2 cellular contexts compared by ENCODE assay signal in genomic region chr9:87816041-87816440, GRCh38.
TF ChIP-seq lines count a peak whose summit lies in the region.

No MANE protein-coding gene starts in this region.

TF ChIP-seq in K562, 482 proteins besides CTCF, POLR2A, EP300 and RAD21 (continued from another document and continues in another):
- TF ChIP-seq, protein P1, sequence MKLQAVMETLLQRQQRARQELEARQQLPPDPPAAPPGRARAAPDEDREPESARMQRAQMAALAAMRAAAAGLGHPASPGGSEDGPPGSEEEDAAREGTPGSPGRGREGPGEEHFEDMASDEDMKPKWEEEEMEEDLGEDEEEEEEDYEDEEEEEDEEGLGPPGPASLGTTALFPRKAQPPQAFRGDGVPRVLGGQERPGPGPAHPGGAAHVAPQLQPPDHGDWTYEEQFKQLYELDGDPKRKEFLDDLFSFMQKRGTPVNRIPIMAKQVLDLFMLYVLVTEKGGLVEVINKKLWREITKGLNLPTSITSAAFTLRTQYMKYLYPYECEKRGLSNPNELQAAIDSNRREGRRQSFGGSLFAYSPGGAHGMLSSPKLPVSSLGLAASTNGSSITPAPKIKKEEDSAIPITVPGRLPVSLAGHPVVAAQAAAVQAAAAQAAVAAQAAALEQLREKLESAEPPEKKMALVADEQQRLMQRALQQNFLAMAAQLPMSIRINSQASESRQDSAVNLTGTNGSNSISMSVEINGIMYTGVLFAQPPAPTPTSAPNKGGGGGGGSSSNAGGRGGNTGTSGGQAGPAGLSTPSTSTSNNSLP (IDR thresholded peaks at IDR 0.05; ENCODE audit: borderline replicate concordance, low read depth, low read length) = no peak
- TF ChIP-seq ZNF143 (CRISPR knock-in tag; IDR thresholded peaks at IDR 0.05) (no peak), ZNF609 (CRISPR knock-in tag; IDR thresholded peaks at IDR 0.05; ENCODE audit: borderline replicate concordance) (no peak), ETS1 (conservative IDR thresholded peaks at IDR 0.05; ENCODE audit: control insufficient read depth, low read depth, low read length) (no peak), NFIX (CRISPR knock-in tag; IDR thresholded peaks at IDR 0.05; ENCODE audit: low read depth) (peak; percentile 99), SLC30A9 (CRISPR knock-in tag; IDR thresholded peaks at IDR 0.05) (no peak), ZNF184 (CRISPR knock-in tag; IDR thresholded peaks at IDR 0.05) (no peak), HMG20A (CRISPR knock-in tag; conservative IDR thresholded peaks at IDR 0.05) (no peak), NFIC (IDR thresholded peaks at IDR 0.05) (peak; percentile 100), ZSCAN29 (IDR thresholded peaks at IDR 0.05) (no peak), ZNF586 (CRISPR knock-in tag; conservative IDR thresholded peaks at IDR 0.05) (no peak), ZNF224 (CRISPR knock-in tag; IDR thresholded peaks at IDR 0.05) (no peak), FOXK1 (CRISPR knock-in tag; IDR thresholded peaks at IDR 0.05; ENCODE audit: borderline replicate concordance) (no peak), NONO (IDR thresholded peaks at IDR 0.05; ENCODE audit: low read depth in 2 of 2, low read length in 1 of 2) (no peak), SP1 (CRISPR knock-in tag; IDR thresholded peaks at IDR 0.05) (no peak), CBFA2T3 (IDR thresholded peaks at IDR 0.05) (0 out of 2 replicates have a peak, but pooled peaks have one; percentile 6), ZNF311 (CRISPR knock-in tag; IDR thresholded peaks at IDR 0.05) (no peak), CHD4 (IDR thresholded peaks at IDR 0.05; ENCODE audit: insufficient read depth, insufficient replicate concordance, low read depth, low read length, poor library complexity, severe bottlenecking) (no peak), HNRNPK (IDR thresholded peaks at IDR 0.05; ENCODE audit: low read depth, low read length, poor library complexity, severe bottlenecking) (no peak), ZNF3 (CRISPR knock-in tag; IDR thresholded peaks at IDR 0.05) (no peak), TSC22D4 (tag; IDR thresholded peaks at IDR 0.05) (no peak), ZNF217 (CRISPR knock-in tag; IDR thresholded peaks at IDR 0.05) (no peak), CHD1 (IDR thresholded peaks at IDR 0.05; ENCODE audit: low read length) (no peak)
- TF ChIP-seq, protein P2, sequence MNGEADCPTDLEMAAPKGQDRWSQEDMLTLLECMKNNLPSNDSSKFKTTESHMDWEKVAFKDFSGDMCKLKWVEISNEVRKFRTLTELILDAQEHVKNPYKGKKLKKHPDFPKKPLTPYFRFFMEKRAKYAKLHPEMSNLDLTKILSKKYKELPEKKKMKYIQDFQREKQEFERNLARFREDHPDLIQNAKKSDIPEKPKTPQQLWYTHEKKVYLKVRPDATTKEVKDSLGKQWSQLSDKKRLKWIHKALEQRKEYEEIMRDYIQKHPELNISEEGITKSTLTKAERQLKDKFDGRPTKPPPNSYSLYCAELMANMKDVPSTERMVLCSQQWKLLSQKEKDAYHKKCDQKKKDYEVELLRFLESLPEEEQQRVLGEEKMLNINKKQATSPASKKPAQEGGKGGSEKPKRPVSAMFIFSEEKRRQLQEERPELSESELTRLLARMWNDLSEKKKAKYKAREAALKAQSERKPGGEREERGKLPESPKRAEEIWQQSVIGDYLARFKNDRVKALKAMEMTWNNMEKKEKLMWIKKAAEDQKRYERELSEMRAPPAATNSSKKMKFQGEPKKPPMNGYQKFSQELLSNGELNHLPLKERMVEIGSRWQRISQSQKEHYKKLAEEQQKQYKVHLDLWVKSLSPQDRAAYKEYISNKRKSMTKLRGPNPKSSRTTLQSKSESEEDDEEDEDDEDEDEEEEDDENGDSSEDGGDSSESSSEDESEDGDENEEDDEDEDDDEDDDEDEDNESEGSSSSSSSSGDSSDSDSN (IDR thresholded peaks at IDR 0.05; ENCODE audit: borderline replicate concordance in 1 of 2, low read depth in 2 of 2, low read length in 2 of 2) = no peak

TF ChIP-seq in liver, 16 proteins besides CTCF, POLR2A, EP300 and RAD21 (continued from another document):
- TF ChIP-seq ZBTB33 (IDR thresholded peaks at IDR 0.05) (no peak), REST (IDR thresholded peaks at IDR 0.05) (no peak), RXRA (IDR thresholded peaks at IDR 0.05) (no peak), SP1 (IDR thresholded peaks at IDR 0.05) (no peak), FOXA2 (IDR thresholded peaks at IDR 0.05) (no peak), NR2F2 (IDR thresholded peaks at IDR 0.05) (no peak)
